ENCODE assay signal across 1 cellular context in genomic region chr20:10521836-10522235, GRCh38.
TF ChIP-seq lines count a peak whose summit lies in the region.

No MANE protein-coding gene starts in this region.

TF ChIP-seq in GM12878, 131 proteins besides CTCF, POLR2A, EP300 and RAD21 (continued from another document):
- no peak for TF ChIP-seq ZBTB33 (IDR thresholded peaks at IDR 0.05)
